In the genomic region with DNA sequence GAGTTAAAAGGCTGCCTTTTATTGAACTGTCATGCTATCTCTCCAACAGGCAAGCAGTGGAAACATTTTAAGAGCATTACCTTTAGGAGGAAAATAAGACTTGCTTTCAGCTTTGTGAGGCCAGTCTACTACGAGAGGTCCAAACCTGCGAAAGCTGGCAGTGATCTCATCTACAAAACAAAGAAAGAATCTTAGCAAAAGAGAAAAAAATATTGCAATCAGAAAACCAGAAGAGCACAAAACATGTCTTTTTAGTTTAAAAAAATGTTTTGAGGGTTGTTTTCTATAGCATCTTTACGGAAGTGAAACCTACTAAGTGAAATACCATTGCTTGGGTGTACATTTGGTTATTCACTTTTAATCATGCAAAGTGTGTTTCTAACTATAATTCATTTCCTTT, we compare ENCODE assay signal across 12 cellular contexts.
DNase-seq lines count a peak whose midpoint lies in the region; ATAC-seq and TF ChIP-seq lines count a peak whose summit lies in the region.
"Had no signal": no experiment of that assay in that cellular context is flagged by ENCODE, and none has a peak within 500 bp of the region (broad histone marks: within the 10 kb centered on the region; RNA-seq: fewer than 3 reads in every experiment).

No MANE protein-coding gene starts in this region.

- peak overlapping the region; percentile 30; the same call in 1 of the 2 replicates for H3K9ac ChIP-seq in OCI-LY3 (ENCODE audit: low read length)

- peaks cover 44% of the 10 kb centered on the region for H3K4me1 ChIP-seq in OCI-LY3 (ENCODE audit: low read length)
- no peaks in the 10 kb centered on the region for H3K4me1 ChIP-seq in hepatocyte (ENCODE audit: insufficient read depth)

- POLR2A ChIA-PET in GM10248 (lab: Yijun Ruan, JAX): no interaction called here

- H3K9me2 ChIP-seq in hepatocyte (replicated peaks; ENCODE audit: insufficient read depth): no peaks in the 10 kb centered on the region

- no peaks in the 10 kb centered on the region for H3K9me3 ChIP-seq in OCI-LY3 (ENCODE audit: insufficient read depth, low read length)
- H3K9me3 ChIP-seq in hepatocyte (ENCODE audit: low read depth): no peaks in the 10 kb centered on the region

- no peaks in the 10 kb centered on the region for H3K79me2 ChIP-seq in OCI-LY3 (ENCODE audit: low read length)
- no peaks in the 10 kb centered on the region for H3K79me2 ChIP-seq in hepatocyte

- H3K36me3 ChIP-seq in OCI-LY3 (replicated peaks; ENCODE audit: low read depth, low read length) (no peaks in the 10 kb centered on the region), hepatocyte (replicated peaks; ENCODE audit: insufficient read depth, low read depth) (no peaks in the 10 kb centered on the region)

- H3K27me3 ChIP-seq in OCI-LY3 (ENCODE audit: low read depth, low read length): no peaks in the 10 kb centered on the region
- no peaks in the 10 kb centered on the region for H3K27me3 ChIP-seq in hepatocyte

- no peak for TF ChIP-seq CTCF in GM10248 (IDR thresholded peaks at IDR 0.05; ENCODE audit: control extremely low read depth, extremely low read depth, low read depth, missing control alignments)
- no peak for TF ChIP-seq CTCF in OCI-LY3 (IDR thresholded peaks at IDR 0.05; ENCODE audit: low read depth, low read length)
- TF ChIP-seq CTCF in hepatocyte (IDR thresholded peaks at IDR 0.05; ENCODE audit: poor library complexity): no peak

- 62% methylated on average over 3 of the region's 3 CpGs for WGBS in hepatocyte (ENCODE audit: low lambda C conversion rate, missing lambda C conversion rate)

- DNase-seq in GM10248 (ENCODE audit: extremely low spot score): peak; percentile 35
- no peak for DNase-seq in left colon
- no peak for DNase-seq in hepatocyte (ENCODE audit: low spot score)
- DNase-seq in Ammon's horn (ENCODE audit: low spot score): no peak
- DNase-seq in cardiac septum (ENCODE audit: low spot score): no peak
- DNase-seq: activated CD4-positive, alpha-beta T cell treated with anti-CD3 and anti-CD28 coated beads, Interleukin-2, amount 10 ng/mL, durations not matched to agents 7 days and 5 days; mammary epithelial cell; PC-9; stimulated activated naive CD4-positive, alpha-beta T cell had no signal

- CTCF ChIA-PET in GM10248 (lab: Yijun Ruan, JAX): interaction anchor here (1.3 to 1.8 kb wide), 2 partner anchors 12 to 17 kb away, joined by 4 to 8 read pairs; no protein-coding TSS in a partner anchor

- H3K27ac ChIP-seq in OCI-LY3 (ENCODE audit: low read length) (peak overlapping the region; percentile 70), hepatocyte (no peak overlapping the region)

- ATAC-seq in GM19463 (IDR thresholded peaks at IDR 0.05; ENCODE audit: unreplicated experiment): peak; percentile 63
- peak; percentile 77 for ATAC-seq in HG03025 (IDR thresholded peaks at IDR 0.05; ENCODE audit: low FRiP score, unreplicated experiment)
- ATAC-seq in left colon: no peak

- H4K20me1 ChIP-seq in OCI-LY3 (ENCODE audit: insufficient read depth, low read length) (no peaks in the 10 kb centered on the region), hepatocyte (ENCODE audit: insufficient read depth, poor library complexity, severe bottlenecking) (no peaks in the 10 kb centered on the region)

- intact Hi-C loops in left colon (cut with DNase I, micrococcal nuclease): no loop called here
- intact Hi-C loops in cardiac septum (cut with DNase I): no loop called here

- H2AFZ ChIP-seq in OCI-LY3 (ENCODE audit: low read depth, low read length) (no peak overlapping the region), hepatocyte (no peak overlapping the region)
- H2AFZ ChIP-seq: PC-9 had no signal

- H3K4me2 ChIP-seq in OCI-LY3 (ENCODE audit: low read length): peak overlapping the region; percentile 84
- H3K4me2 ChIP-seq in hepatocyte: no peak overlapping the region

- H3K4me3 ChIP-seq in OCI-LY3 (ENCODE audit: low read length) (peak overlapping the region; percentile 62), hepatocyte (no peak overlapping the region)
- H3K4me3 ChIP-seq: PC-9 had no signal
